In genomic region chr9:35909687-35910612, GRCh38 we compare ENCODE assay signal across 12 cellular contexts. TPM values are rescaled to one million over a fixed set of nuclear protein-coding genes. Genes with fewer than 3 reads are reported as not detected.
DNase-seq lines count a peak whose midpoint lies in the region; ATAC-seq, FAIRE-seq and TF ChIP-seq lines count a peak whose summit lies in the region.
"Had no signal": no experiment of that assay in that cellular context is flagged by ENCODE, and none has a peak within 500 bp of the region (broad histone marks: within the 10 kb centered on the region; RNA-seq: fewer than 3 reads in every experiment).

No MANE protein-coding gene starts in this region.

- H3K4me1 Mint-ChIP-seq in activated CD8-positive, alpha-beta memory T cell treated with anti-CD3 and anti-CD28 coated beads, Interleukin-2, amount 10 ng/mL, durations not matched to agents 7 days and 5 days: peaks cover 19% of the 10 kb centered on the region

- H3K27ac ChIP-seq in K562 (ENCODE audit: extremely low read depth, low read depth, low read length): no peak overlapping the region
- peak overlapping the region; percentile 69 for H3K27ac ChIP-seq in layer of hippocampus (ENCODE audit: low read depth, low read length)
- peak overlapping the region; percentile 97 for H3K27ac ChIP-seq in small intestine (ENCODE audit: low read depth in 1 of 2, low read length in 1 of 2)
- H3K27ac ChIP-seq: HL-60 had no signal

- no peaks in the 10 kb centered on the region for H4K20me1 ChIP-seq in K562 (replicated peaks; ENCODE audit: control insufficient read depth, insufficient read depth, low read length)

- H3K4me3 Mint-ChIP-seq in activated CD8-positive, alpha-beta memory T cell treated with anti-CD3 and anti-CD28 coated beads, Interleukin-2, amount 10 ng/mL, durations not matched to agents 7 days and 5 days: no peak overlapping the region

- DNase-seq in H7: peak; percentile 60
- no peak for DNase-seq in K562 (ENCODE audit: extremely low read depth in 1 of 4, low spot score in 3 of 4)
- DNase-seq in small intestine: no peak
- DNase-seq in NCI-H1694 (lab: John Stamatoyannopoulos, UW): no peak
- DNase-seq in midbrain (lab: John Stamatoyannopoulos, UW): no peak
- no peak for DNase-seq in activated CD8-positive, alpha-beta memory T cell treated with anti-CD3 and anti-CD28 coated beads, Interleukin-2, amount 10 ng/mL, durations not matched to agents 7 days and 5 days
- DNase-seq in ureter (ENCODE audit: low spot score): no peak

- ATAC-seq in K562: peak; percentile 20; the same call in 1 of the 3 replicates
- ATAC-seq in activated CD8-positive, alpha-beta memory T cell treated with anti-CD3 and anti-CD28 coated beads, Interleukin-2, amount 10 ng/mL, durations not matched to agents 7 days and 5 days: no peak

- TF ChIP-seq RAD21 in K562 (CRISPR knock-in tag; conservative IDR thresholded peaks at IDR 0.05 in 1 of 2, IDR thresholded peaks at IDR 0.05 in 1 of 2): no peak

- H3K36me3 Mint-ChIP-seq in activated CD8-positive, alpha-beta memory T cell treated with anti-CD3 and anti-CD28 coated beads, Interleukin-2, amount 10 ng/mL, durations not matched to agents 7 days and 5 days: no peaks in the 10 kb centered on the region

- H2AFZ ChIP-seq in K562 (ENCODE audit: low read depth, low read length): no peak overlapping the region

- H3K27ac Mint-ChIP-seq in activated CD8-positive, alpha-beta memory T cell treated with anti-CD3 and anti-CD28 coated beads, Interleukin-2, amount 10 ng/mL, durations not matched to agents 7 days and 5 days: no peak overlapping the region

- H3K4me1 ChIP-seq in K562 (replicated peaks in 1 of 2; ENCODE audit: control insufficient read depth in 2 of 2, insufficient read depth in 2 of 2, low read length in 2 of 2) (peaks cover 19 to 56% of the 10 kb centered on the region in 2 experiments; a peak in 4 of 5 replicates), small intestine (ENCODE audit: control insufficient read depth in 2 of 2, insufficient read depth in 1 of 2, low read depth in 1 of 2, low read length in 1 of 2) (peaks cover 23 to 32% of the 10 kb centered on the region in 2 donors)

- no peaks in the 10 kb centered on the region for H3K27me3 ChIP-seq in H7 (ENCODE audit: control insufficient read depth, insufficient read depth, low read length)
- no peaks in the 10 kb centered on the region for H3K27me3 ChIP-seq in K562 (ENCODE audit: control insufficient read depth in 2 of 2, insufficient read depth in 2 of 2, low read length in 2 of 2)
- no peaks in the 10 kb centered on the region for H3K27me3 ChIP-seq in layer of hippocampus (ENCODE audit: control insufficient read depth, insufficient read depth, low read length)
- H3K27me3 ChIP-seq in small intestine (ENCODE audit: control insufficient read depth in 2 of 2, insufficient read depth in 2 of 2, low read length in 2 of 2): no peaks in the 10 kb centered on the region

- CTCF ChIA-PET in K562 (lab: Yijun Ruan, JAX; ENCODE audit: low intra/inter-chr PET ratio): interaction anchor here (0.5 to 0.8 kb wide), 3 partner anchors 26 to 154 kb away, joined by 3 read pairs; no protein-coding TSS in a partner anchor
- CTCF ChIA-PET in activated CD8-positive, alpha-beta memory T cell treated with anti-CD3 and anti-CD28 coated beads, Interleukin-2, amount 10 ng/mL, durations not matched to agents 7 days and 5 days (lab: Charles Lee): interaction anchor here (0.9 to 2.2 kb wide), 4 partner anchors 9 to 159 kb away, joined by 3 to 5 read pairs (median 4); no protein-coding TSS in a partner anchor

- POLR2A ChIA-PET in K562 (lab: Yijun Ruan, JAX): no interaction called here

- H3K27me3 Mint-ChIP-seq in activated CD8-positive, alpha-beta memory T cell treated with anti-CD3 and anti-CD28 coated beads, Interleukin-2, amount 10 ng/mL, durations not matched to agents 7 days and 5 days: no peaks in the 10 kb centered on the region

- no peaks in the 10 kb centered on the region for H3K9me3 ChIP-seq in K562 (replicated peaks; ENCODE audit: control insufficient read depth, insufficient read depth, low read depth, low read length)
- H3K9me3 ChIP-seq in small intestine (ENCODE audit: control insufficient read depth, low read depth): no peaks in the 10 kb centered on the region

- TF ChIP-seq POLR2A in K562 (conservative IDR thresholded peaks at IDR 0.05): no peak

- no TSS peak for BruUV-seq in K562 (replicated peaks; lab: Mats Ljungman, UMichigan)

- peak in 1 of 3 experiments; percentile 11; a peak in 2 of 6 replicates for TF ChIP-seq CTCF in K562 (IDR thresholded peaks at IDR 0.05 in 2 of 3, conservative IDR thresholded peaks at IDR 0.05 in 1 of 3; ENCODE audit: insufficient read depth in 2 of 3, low read depth in 1 of 3, low read length in 3 of 3)

- H3K9me3 Mint-ChIP-seq in activated CD8-positive, alpha-beta memory T cell treated with anti-CD3 and anti-CD28 coated beads, Interleukin-2, amount 10 ng/mL, durations not matched to agents 7 days and 5 days (ENCODE audit: low read depth): no peaks in the 10 kb centered on the region

- no peak for TF ChIP-seq EP300 in K562 (IDR thresholded peaks at IDR 0.05; ENCODE audit: low read length)

- H3K36me3 ChIP-seq in H7 (replicated peaks; ENCODE audit: control insufficient read depth, insufficient read depth, low read length) (no peaks in the 10 kb centered on the region), K562 (ENCODE audit: control insufficient read depth, insufficient read depth, low read length) (no peaks in the 10 kb centered on the region), small intestine (ENCODE audit: control insufficient read depth in 2 of 2, insufficient read depth in 2 of 2, low read length in 2 of 2) (no peaks in the 10 kb centered on the region)

- H3K9ac ChIP-seq in K562 (ENCODE audit: insufficient read depth in 1 of 2, low read depth in 2 of 2, low read length in 2 of 2): peak overlapping the region in 1 of 2 experiments; percentile 9; a peak in 1 of 4 replicates

- no peaks in the 10 kb centered on the region for H3K79me2 ChIP-seq in K562 (ENCODE audit: control insufficient read depth, insufficient read depth, low read length)

- H3K9me1 ChIP-seq in K562 (ENCODE audit: control insufficient read depth, insufficient read depth, low read length): no peaks in the 10 kb centered on the region

- no peak overlapping the region for H3K4me2 ChIP-seq in K562 (ENCODE audit: insufficient read depth, low read length)

- 77% methylated on average over 19 of the region's 34 CpGs for WGBS in K562 (ENCODE audit: insufficient coverage, low coverage, missing lambda C conversion rate)
- WGBS in small intestine, 3 donors: 87 to 92% (median 90%) methylated on average over 33 to 34 of the region's 34 CpGs

- H3K4me3 ChIP-seq in H7 (ENCODE audit: insufficient read depth, low read depth, low read length): no peak overlapping the region
- H3K4me3 ChIP-seq in K562: no peak overlapping the region
- H3K4me3 ChIP-seq in small intestine (ENCODE audit: low read depth in 1 of 2, low read length in 2 of 2): no peak overlapping the region

- intact Hi-C loops in K562 (cut with micrococcal nuclease): no loop called here

- FAIRE-seq in K562 (lab: Jason Lieb, UNC) (no peak), small intestine (lab: Jason Lieb, UNC) (no peak)
- FAIRE-seq: bronchial epithelial cell had no signal

- in situ Hi-C loops in K562 (cut with MboI): no loop called here

RNA-seq across cellular contexts. Expression of gene SPAAR, which starts 0.7 kb away (rescaled TPM):
- 0.07 TPM in 1 of 2 replicates, not detected in the other for total RNA-seq in H7 (2014; rRNA removed; shearing (Covaris generic))
- total RNA-seq in K562 (2011; cell fraction: chromatin; rRNA removed; ENCODE audit: low replicate concordance): not detected in 2 replicates
- total RNA-seq in K562 (2011; cell fraction: nucleolus; rRNA removed): not detected in 2 replicates
- total RNA-seq in K562 (2011; cell fraction: nucleoplasm; rRNA removed): not detected in 2 replicates
- total RNA-seq in K562 (2014; rRNA removed) (not detected in 2 replicates), K562 (2014; rRNA removed; fragmentation: Illumina TruSeq; extraction: Trizol) (not detected in 2 replicates), K562 (2015; rRNA removed; fragmentation: Illumina TruSeq; extraction: Trizol) (not detected in 2 replicates), K562 (2021) (not detected in 2 replicates), ureter (1.9 TPM)
- polyA plus RNA-seq in K562 (2011; rRNA removed) (not detected in 2 replicates), K562 (2014; fragmentation: Illumina TruSeq; extraction: Trizol) (not detected in 2 replicates), K562 (2014; fragmentation: Nextera tagmentation; extraction: Ambion mirVana) (not detected), K562 (2014; rRNA removed) (not detected in 2 replicates), small intestine (under 1 TPM; 0.45 to 0.81 (median 0.54) TPM)
- not detected in 2 replicates for polyA plus RNA-seq in K562 (2011; cell fraction: cytosol; rRNA removed)
- not detected in 2 replicates for polyA plus RNA-seq in K562 (2011; cell fraction: nucleus; rRNA removed)
- polyA plus RNA-seq in K562 (2012): not detected in 2 replicates
- 0.15 TPM in 1 of 2 replicates, not detected in the other for polyA minus RNA-seq in K562 (2011; rRNA and poly(A)+ RNA removed)
- polyA minus RNA-seq in K562 (2011; cell fraction: cytosol; rRNA and poly(A)+ RNA removed): not detected in 2 replicates
- polyA minus RNA-seq in K562 (2011; cell fraction: nucleus; rRNA and poly(A)+ RNA removed): not detected in 2 replicates
- not detected for total RNA-seq in activated CD8-positive, alpha-beta memory T cell treated with anti-CD3 and anti-CD28 coated beads, Interleukin-2, amount 10 ng/mL, durations not matched to agents 7 days and 5 days
- total RNA-seq: bronchial epithelial cell, SK-MEL-5 had no signal

RNA-seq across cellular contexts. Expression of gene HRCT1, which starts 3.9 kb away (rescaled TPM):
- total RNA-seq in H7 (2014; rRNA removed; shearing (Covaris generic)): 0.21 TPM in 1 of 2 replicates, not detected in the other
- total RNA-seq in K562 (2011; cell fraction: chromatin; rRNA removed; ENCODE audit: low replicate concordance): 0.35 TPM in 1 of 2 replicates, not detected in the other
- not detected in 2 replicates for total RNA-seq in K562 (2011; cell fraction: nucleolus; rRNA removed)
- not detected in 2 replicates for total RNA-seq in K562 (2011; cell fraction: nucleoplasm; rRNA removed)
- not detected in 2 replicates for total RNA-seq in K562 (2014; rRNA removed)
- not detected in 2 replicates for total RNA-seq in K562 (2014; rRNA removed; fragmentation: Illumina TruSeq; extraction: Trizol)
- total RNA-seq in K562 (2015; rRNA removed; fragmentation: Illumina TruSeq; extraction: Trizol): not detected in 2 replicates
- total RNA-seq in K562 (2021): not detected in 2 replicates
- polyA plus RNA-seq in K562 (2011; rRNA removed): 0.08 and 0.40 TPM in 2 replicates
- polyA plus RNA-seq in K562 (2011; cell fraction: cytosol; rRNA removed): 0.07 and 0.27 TPM in 2 replicates
- 0.28 TPM in 1 of 2 replicates, not detected in the other for polyA plus RNA-seq in K562 (2011; cell fraction: nucleus; rRNA removed)
- not detected in 2 replicates for polyA plus RNA-seq in K562 (2012)
- polyA plus RNA-seq in K562 (2014; fragmentation: Illumina TruSeq; extraction: Trizol): not detected in 2 replicates
- polyA plus RNA-seq in K562 (2014; fragmentation: Nextera tagmentation; extraction: Ambion mirVana): not detected
- polyA plus RNA-seq in K562 (2014; rRNA removed): not detected in 2 replicates
- not detected in 2 replicates for polyA minus RNA-seq in K562 (2011; rRNA and poly(A)+ RNA removed)
- not detected in 2 replicates for polyA minus RNA-seq in K562 (2011; cell fraction: cytosol; rRNA and poly(A)+ RNA removed)
- polyA minus RNA-seq in K562 (2011; cell fraction: nucleus; rRNA and poly(A)+ RNA removed): 0.33 TPM in 1 of 2 replicates, not detected in the other
- 10 to 100 TPM in 1 of 3 donors, 1 to 10 TPM in 2; 7.2 to 17.8 (median 7.8) TPM for polyA plus RNA-seq in small intestine
- not detected for total RNA-seq in activated CD8-positive, alpha-beta memory T cell treated with anti-CD3 and anti-CD28 coated beads, Interleukin-2, amount 10 ng/mL, durations not matched to agents 7 days and 5 days
- total RNA-seq in ureter: 7.2 TPM
- total RNA-seq: H4, SK-MEL-5 had no signal

RNA-seq across cellular contexts. Expression of gene OR13J1, which starts 39.7 kb away (rescaled TPM):
- total RNA-seq in H7 (2014; rRNA removed; shearing (Covaris generic)): not detected in 2 replicates
- total RNA-seq in K562 (2011; cell fraction: chromatin; rRNA removed; ENCODE audit: low replicate concordance): not detected in 2 replicates
- not detected in 2 replicates for total RNA-seq in K562 (2011; cell fraction: nucleolus; rRNA removed)
- not detected in 2 replicates for total RNA-seq in K562 (2011; cell fraction: nucleoplasm; rRNA removed)
- total RNA-seq in K562 (2014; rRNA removed): not detected in 2 replicates
- not detected in 2 replicates for total RNA-seq in K562 (2014; rRNA removed; fragmentation: Illumina TruSeq; extraction: Trizol)
- total RNA-seq in K562 (2015; rRNA removed; fragmentation: Illumina TruSeq; extraction: Trizol): not detected in 2 replicates
- not detected in 2 replicates for total RNA-seq in K562 (2021)
- not detected in 2 replicates for polyA plus RNA-seq in K562 (2011; rRNA removed)
- not detected in 2 replicates for polyA plus RNA-seq in K562 (2011; cell fraction: cytosol; rRNA removed)
- polyA plus RNA-seq in K562 (2011; cell fraction: nucleus; rRNA removed): not detected in 2 replicates
- polyA plus RNA-seq in K562 (2012): not detected in 2 replicates
- not detected in 2 replicates for polyA plus RNA-seq in K562 (2014; fragmentation: Illumina TruSeq; extraction: Trizol)
- polyA plus RNA-seq in K562 (2014; fragmentation: Nextera tagmentation; extraction: Ambion mirVana): not detected
- not detected in 2 replicates for polyA plus RNA-seq in K562 (2014; rRNA removed)
- polyA minus RNA-seq in K562 (2011; rRNA and poly(A)+ RNA removed): not detected in 2 replicates
- polyA minus RNA-seq in K562 (2011; cell fraction: cytosol; rRNA and poly(A)+ RNA removed): not detected in 2 replicates
- polyA minus RNA-seq in K562 (2011; cell fraction: nucleus; rRNA and poly(A)+ RNA removed): not detected in 2 replicates
- polyA plus RNA-seq in small intestine: not detected
- not detected for total RNA-seq in activated CD8-positive, alpha-beta memory T cell treated with anti-CD3 and anti-CD28 coated beads, Interleukin-2, amount 10 ng/mL, durations not matched to agents 7 days and 5 days
- not detected for total RNA-seq in ureter
- total RNA-seq: bronchial epithelial cell, H4, SK-MEL-5 had no signal

RNA-seq across cellular contexts. Expression of gene OR2S2, which starts 48.0 kb away (rescaled TPM):
- not detected in 2 replicates for total RNA-seq in H7 (2014; rRNA removed; shearing (Covaris generic))
- total RNA-seq in K562 (2011; cell fraction: chromatin; rRNA removed; ENCODE audit: low replicate concordance): not detected in 2 replicates
- not detected in 2 replicates for total RNA-seq in K562 (2011; cell fraction: nucleolus; rRNA removed)
- not detected in 2 replicates for total RNA-seq in K562 (2011; cell fraction: nucleoplasm; rRNA removed)
- total RNA-seq in K562 (2014; rRNA removed): not detected in 2 replicates
- not detected in 2 replicates for total RNA-seq in K562 (2014; rRNA removed; fragmentation: Illumina TruSeq; extraction: Trizol)
- total RNA-seq in K562 (2015; rRNA removed; fragmentation: Illumina TruSeq; extraction: Trizol): not detected in 2 replicates
- total RNA-seq in K562 (2021): not detected in 2 replicates
- not detected in 2 replicates for polyA plus RNA-seq in K562 (2011; rRNA removed)
- polyA plus RNA-seq in K562 (2011; cell fraction: cytosol; rRNA removed): not detected in 2 replicates
- polyA plus RNA-seq in K562 (2011; cell fraction: nucleus; rRNA removed): not detected in 2 replicates
- polyA plus RNA-seq in K562 (2012): not detected in 2 replicates
- not detected in 2 replicates for polyA plus RNA-seq in K562 (2014; fragmentation: Illumina TruSeq; extraction: Trizol)
- polyA plus RNA-seq in K562 (2014; fragmentation: Nextera tagmentation; extraction: Ambion mirVana): not detected
- not detected in 2 replicates for polyA plus RNA-seq in K562 (2014; rRNA removed)
- not detected in 2 replicates for polyA minus RNA-seq in K562 (2011; rRNA and poly(A)+ RNA removed)
- not detected in 2 replicates for polyA minus RNA-seq in K562 (2011; cell fraction: cytosol; rRNA and poly(A)+ RNA removed)
- not detected in 2 replicates for polyA minus RNA-seq in K562 (2011; cell fraction: nucleus; rRNA and poly(A)+ RNA removed)
- not detected for polyA plus RNA-seq in small intestine
- total RNA-seq in activated CD8-positive, alpha-beta memory T cell treated with anti-CD3 and anti-CD28 coated beads, Interleukin-2, amount 10 ng/mL, durations not matched to agents 7 days and 5 days: not detected
- total RNA-seq in ureter: not detected
- total RNA-seq: bronchial epithelial cell, H4, SK-MEL-5 had no signal
